Comparison of ENCODE assay signal across 7 cellular contexts in the genomic region with DNA sequence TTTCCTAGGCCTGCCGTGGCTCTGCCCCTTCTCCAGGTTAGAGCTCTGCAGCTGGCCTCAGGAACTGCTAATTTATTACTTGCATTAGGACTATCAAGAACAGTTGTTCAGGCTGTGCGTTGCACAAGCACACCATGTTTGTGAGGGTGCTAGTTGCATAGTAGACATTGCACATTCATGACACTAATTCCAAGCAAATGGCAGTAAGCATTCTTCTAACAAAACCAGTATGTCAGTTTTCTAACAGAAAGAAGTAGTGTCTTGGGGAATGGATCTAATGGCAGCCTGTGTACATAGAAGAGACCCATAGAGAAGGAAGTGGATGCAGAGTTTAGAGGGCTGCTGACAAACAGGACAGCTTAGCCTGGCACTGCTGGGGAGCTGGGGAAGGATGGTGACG.
"Had no signal": no experiment of that assay in that cellular context is flagged by ENCODE, and none has a peak within 500 bp of the region (broad histone marks: within the 10 kb centered on the region; RNA-seq: fewer than 3 reads in every experiment).

No MANE protein-coding gene starts in this region.

- FAIRE-seq: K562 had no signal

- H3K27ac Mint-ChIP-seq: HFFc6 had no signal

- H3K4me3 ChIP-seq: GM23248, HAP-1, K562 had no signal

- H3K9ac ChIP-seq: GM23248 had no signal

- H3K9me3 Mint-ChIP-seq: HFFc6 had no signal

- H3K4me3 Mint-ChIP-seq: HFFc6 had no signal

- H3K36me3 ChIP-seq: HAP-1 had no signal

- H3K4me1 ChIP-seq: HAP-1 had no signal

- H2AFZ ChIP-seq: GM23248 had no signal

- DNase-seq: GM23248, GOT3, H7, HFFc6, IMR-90 had no signal

- H3K27ac ChIP-seq: GM23248 had no signal

- H3K9me3 ChIP-seq: HAP-1 had no signal
